Comparison of ENCODE assay signal across 1 cellular context in genomic region chr3:184011937-184012889, GRCh38.
TF ChIP-seq lines count a peak whose summit lies in the region.

No MANE protein-coding gene starts in this region.

TF ChIP-seq in IMR-90, 13 proteins besides CTCF, POLR2A, EP300 and RAD21 (continued from another document):
- TF ChIP-seq ELK1 (IDR thresholded peaks at IDR 0.05; ENCODE audit: borderline replicate concordance, low read depth, low read length) (no peak), MXI1 (IDR thresholded peaks at IDR 0.05; ENCODE audit: borderline replicate concordance, low read depth, low read length) (no peak), RFX5 (IDR thresholded peaks at IDR 0.05; ENCODE audit: low read depth, low read length) (no peak), BHLHE40 (IDR thresholded peaks at IDR 0.05; ENCODE audit: low read depth, low read length) (no peak), CHD1 (IDR thresholded peaks at IDR 0.05; ENCODE audit: low read depth, low read length) (no peak)
- TF ChIP-seq, protein P1, sequence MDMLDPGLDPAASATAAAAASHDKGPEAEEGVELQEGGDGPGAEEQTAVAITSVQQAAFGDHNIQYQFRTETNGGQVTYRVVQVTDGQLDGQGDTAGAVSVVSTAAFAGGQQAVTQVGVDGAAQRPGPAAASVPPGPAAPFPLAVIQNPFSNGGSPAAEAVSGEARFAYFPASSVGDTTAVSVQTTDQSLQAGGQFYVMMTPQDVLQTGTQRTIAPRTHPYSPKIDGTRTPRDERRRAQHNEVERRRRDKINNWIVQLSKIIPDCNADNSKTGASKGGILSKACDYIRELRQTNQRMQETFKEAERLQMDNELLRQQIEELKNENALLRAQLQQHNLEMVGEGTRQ (IDR thresholded peaks at IDR 0.05; ENCODE audit: low read depth, low read length), result no peak
